Comparison of ENCODE assay signal across 8 cellular contexts in genomic region chr19:4368128-4368820, GRCh38. TPM values are rescaled to one million over a fixed set of nuclear protein-coding genes. Genes with fewer than 3 reads are reported as not detected.
DNase-seq lines count a peak whose midpoint lies in the region; ATAC-seq, FAIRE-seq and TF ChIP-seq lines count a peak whose summit lies in the region.

No MANE protein-coding gene starts in this region.

- H3K27ac Mint-ChIP-seq in activated CD4-positive, alpha-beta T cell treated with anti-CD3 and anti-CD28 coated beads for 36 hours, result peak overlapping the region; percentile 93
- H3K27ac Mint-ChIP-seq in activated naive CD8-positive, alpha-beta T cell treated with anti-CD3 and anti-CD28 coated beads for 36 hours, result peak overlapping the region; percentile 95

- no peaks in the 10 kb centered on the region for H3K27me3 Mint-ChIP-seq in activated CD4-positive, alpha-beta T cell treated with anti-CD3 and anti-CD28 coated beads for 36 hours
- no peaks in the 10 kb centered on the region for H3K27me3 Mint-ChIP-seq in activated naive CD8-positive, alpha-beta T cell treated with anti-CD3 and anti-CD28 coated beads for 36 hours

- H3K9me3 Mint-ChIP-seq in activated CD4-positive, alpha-beta T cell treated with anti-CD3 and anti-CD28 coated beads for 36 hours (ENCODE audit: low read depth), result no peaks in the 10 kb centered on the region
- no peaks in the 10 kb centered on the region for H3K9me3 Mint-ChIP-seq in activated naive CD8-positive, alpha-beta T cell treated with anti-CD3 and anti-CD28 coated beads for 36 hours

- POLR2A ChIA-PET in activated CD4-positive, alpha-beta T cell treated with anti-CD3 and anti-CD28 coated beads for 36 hours (lab: Charles Lee), result interaction anchor here (0.7 to 1.0 kb wide), 2 partner anchors 34 to 265 kb away, joined by 3 to 4 read pairs; no protein-coding TSS in a partner anchor

- no peaks in the 10 kb centered on the region for H3K27me3 ChIP-seq in thymus (ENCODE audit: control insufficient read depth, insufficient read depth)

- H3K9ac ChIP-seq in kidney (ENCODE audit: low read length in 2 of 2), result peak overlapping the region in 1 of 2 donors; percentile 5

- peak overlapping the region; percentile 48 to 72 for H3K27ac ChIP-seq in kidney (ENCODE audit: low read depth in 2 of 2, low read length in 2 of 2)
- peak overlapping the region; percentile 6 for H3K27ac ChIP-seq in thymus (ENCODE audit: low read depth)

- no peaks in the 10 kb centered on the region for H3K9me3 ChIP-seq in kidney (ENCODE audit: control insufficient read depth in 1 of 2, low read length in 2 of 2)
- H3K9me3 ChIP-seq in thymus (ENCODE audit: control insufficient read depth), result no peaks in the 10 kb centered on the region

- H3K4me1 ChIP-seq in kidney (ENCODE audit: control insufficient read depth in 1 of 2, insufficient read depth in 1 of 2, low read depth in 1 of 2, low read length in 2 of 2) (peaks cover 26 to 32% of the 10 kb centered on the region in 2 donors), thymus (ENCODE audit: control insufficient read depth, insufficient read depth, low read length) (peaks cover 15% of the 10 kb centered on the region)

- WGBS in thymus, result 88% methylated on average over 19 of the region's 19 CpGs

- intact Hi-C loops in activated CD4-positive, alpha-beta T cell treated with anti-CD3 and anti-CD28 coated beads for 36 hours (cut with DNase I, micrococcal nuclease), result no loop called here
- intact Hi-C loops in kidney (cut with DNase I), result no loop called here

- no peak for TF ChIP-seq CTCF in kidney (IDR thresholded peaks at IDR 0.05; ENCODE audit: borderline replicate concordance, extremely low read depth, insufficient read depth)

- H3K36me3 ChIP-seq in kidney (ENCODE audit: control insufficient read depth in 1 of 2, insufficient read depth in 2 of 2, low read length in 2 of 2) (peaks cover 6 to 17% of the 10 kb centered on the region in 2 donors), thymus (ENCODE audit: control insufficient read depth, insufficient read depth) (peaks cover 32% of the 10 kb centered on the region)

- no peak for FAIRE-seq in kidney (lab: Jason Lieb, UNC)

- H3K4me3 Mint-ChIP-seq in activated CD4-positive, alpha-beta T cell treated with anti-CD3 and anti-CD28 coated beads for 36 hours, result peak overlapping the region; percentile 63
- peak overlapping the region; percentile 53 for H3K4me3 Mint-ChIP-seq in activated naive CD8-positive, alpha-beta T cell treated with anti-CD3 and anti-CD28 coated beads for 36 hours

- no peak overlapping the region for H3K4me3 ChIP-seq in kidney (ENCODE audit: low read length in 2 of 2)
- H3K4me3 ChIP-seq in thymus (ENCODE audit: low read length), result no peak overlapping the region

- no peak for ATAC-seq in activated CD4-positive, alpha-beta T cell treated with anti-CD3 and anti-CD28 coated beads for 36 hours
- no peak for ATAC-seq in GM21529 (IDR thresholded peaks at IDR 0.05; ENCODE audit: unreplicated experiment)
- ATAC-seq in HG02884 (IDR thresholded peaks at IDR 0.05; ENCODE audit: unreplicated experiment), result no peak

- peak; percentile 53 for DNase-seq in activated CD4-positive, alpha-beta T cell treated with anti-CD3 and anti-CD28 coated beads for 36 hours
- no peak for DNase-seq in activated CD4-positive, alpha-beta T cell treated with anti-CD3 and anti-CD28 coated beads for 48 hours
- DNase-seq in activated naive CD8-positive, alpha-beta T cell treated with anti-CD3 and anti-CD28 coated beads for 36 hours, result no peak
- DNase-seq in kidney (peak; percentile 77), NOMO-1 treated with dmso at 0.1 percent for 144 hours (lab: John Stamatoyannopoulos, UW; ENCODE audit: unreplicated experiment) (no peak)

- peaks cover 5% of the 10 kb centered on the region for H3K36me3 Mint-ChIP-seq in activated CD4-positive, alpha-beta T cell treated with anti-CD3 and anti-CD28 coated beads for 36 hours (ENCODE audit: low read depth)
- no peaks in the 10 kb centered on the region for H3K36me3 Mint-ChIP-seq in activated naive CD8-positive, alpha-beta T cell treated with anti-CD3 and anti-CD28 coated beads for 36 hours

- CTCF ChIA-PET in activated CD4-positive, alpha-beta T cell treated with anti-CD3 and anti-CD28 coated beads for 36 hours (lab: Charles Lee), result interaction anchor here (1.2 to 3.4 kb wide), 2 partner anchors 16 to 102 kb away, joined by 3 to 16 read pairs; no protein-coding TSS in a partner anchor

- H3K4me1 Mint-ChIP-seq in activated CD4-positive, alpha-beta T cell treated with anti-CD3 and anti-CD28 coated beads for 36 hours, result peaks cover 34% of the 10 kb centered on the region
- peaks cover 32% of the 10 kb centered on the region for H3K4me1 Mint-ChIP-seq in activated naive CD8-positive, alpha-beta T cell treated with anti-CD3 and anti-CD28 coated beads for 36 hours

RNA-seq across cellular contexts. Expression of gene MPND, which starts 24.9 kb away (rescaled TPM):
- 10 to 100 TPM; 12.6 to 18.0 TPM for total RNA-seq in activated CD4-positive, alpha-beta T cell treated with anti-CD3 and anti-CD28 coated beads for 36 hours
- 10 to 100 TPM; 15.6 to 18.8 TPM for total RNA-seq in activated naive CD8-positive, alpha-beta T cell treated with anti-CD3 and anti-CD28 coated beads for 36 hours
- 24.1 TPM for total RNA-seq in kidney
- polyA plus RNA-seq in kidney (ENCODE audit: insufficient read depth, low read depth, low replicate concordance) (43.5 TPM), thymus (16.9 TPM)

RNA-seq across cellular contexts. Expression of gene STAP2, which starts 29.6 kb away (rescaled TPM):
- total RNA-seq in activated CD4-positive, alpha-beta T cell treated with anti-CD3 and anti-CD28 coated beads for 36 hours, result 10 to 100 TPM; 11.0 to 11.5 TPM
- total RNA-seq in activated naive CD8-positive, alpha-beta T cell treated with anti-CD3 and anti-CD28 coated beads for 36 hours, result 10 to 100 TPM; 12.3 to 13.1 TPM
- total RNA-seq in kidney, result 32.3 TPM
- polyA plus RNA-seq in kidney (ENCODE audit: insufficient read depth, low read depth, low replicate concordance) (61.5 TPM), thymus (21.3 TPM)

RNA-seq across cellular contexts. Expression of gene SH3GL1, which starts 32.1 kb away (rescaled TPM):
- total RNA-seq in activated CD4-positive, alpha-beta T cell treated with anti-CD3 and anti-CD28 coated beads for 36 hours, result 10 to 100 TPM; 42.0 to 46.8 TPM
- total RNA-seq in activated naive CD8-positive, alpha-beta T cell treated with anti-CD3 and anti-CD28 coated beads for 36 hours, result 10 to 100 TPM; 40.3 to 41.1 TPM
- total RNA-seq in kidney, result 52.7 TPM
- polyA plus RNA-seq in kidney (ENCODE audit: insufficient read depth, low read depth, low replicate concordance), result 34.8 TPM
- polyA plus RNA-seq in thymus, result 40.6 TPM

RNA-seq across cellular contexts. Expression of gene CHAF1A, which starts 34.2 kb away (rescaled TPM):
- total RNA-seq in activated CD4-positive, alpha-beta T cell treated with anti-CD3 and anti-CD28 coated beads for 36 hours, result 10 to 100 TPM; 77.0 to 78.9 TPM
- total RNA-seq in activated naive CD8-positive, alpha-beta T cell treated with anti-CD3 and anti-CD28 coated beads for 36 hours, result 10 to 100 TPM; 76.8 to 77.6 TPM
- 10.0 TPM for total RNA-seq in kidney
- polyA plus RNA-seq in kidney (ENCODE audit: insufficient read depth, low read depth, low replicate concordance), result 2.7 TPM
- polyA plus RNA-seq in thymus, result 3.5 TPM

Comparison
In these comparisons a context has a peak if more than half of its experiments do, and no peak if none do; other contexts are left out.
1. DNase-seq: peak in activated CD4-positive, alpha-beta T cell treated with anti-CD3 and anti-CD28 coated beads for 36 hours (single experiment) and kidney (single experiment); none in activated CD4-positive, alpha-beta T cell treated with anti-CD3 and anti-CD28 coated beads for 48 hours (single experiment), activated naive CD8-positive, alpha-beta T cell treated with anti-CD3 and anti-CD28 coated beads for 36 hours (single experiment) and NOMO-1 treated with dmso at 0.1 percent for 144 hours (single experiment).